9 cellular contexts compared by ENCODE assay signal in the genomic region with DNA sequence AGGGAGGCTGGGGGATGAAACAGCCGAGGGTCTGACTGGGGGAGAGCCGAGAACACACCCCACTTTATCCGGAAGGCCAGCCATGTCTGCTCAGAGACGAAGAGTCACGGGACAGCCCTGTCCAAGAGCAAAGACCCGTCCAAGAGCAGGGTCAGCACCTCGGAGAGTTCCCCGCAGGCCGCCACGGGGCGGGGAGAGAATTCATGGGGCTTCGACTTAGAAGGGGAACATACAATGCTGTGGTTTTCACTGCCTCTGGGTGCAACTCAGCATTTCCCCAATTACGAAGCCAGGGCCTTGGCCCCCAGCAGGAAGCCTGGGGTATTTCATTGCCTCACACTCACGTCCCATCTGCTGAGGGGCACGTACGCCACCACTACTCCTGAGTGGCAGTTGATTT. TPM values are rescaled to one million over a fixed set of nuclear protein-coding genes. Genes with fewer than 3 reads are reported as not detected.
DNase-seq lines count a peak whose midpoint lies in the region; TF ChIP-seq lines count a peak whose summit lies in the region.
"Had no signal": no experiment of that assay in that cellular context is flagged by ENCODE, and none has a peak within 500 bp of the region (broad histone marks: within the 10 kb centered on the region; RNA-seq: fewer than 3 reads in every experiment).

No MANE protein-coding gene starts in this region.

- no peak overlapping the region for H2BK5ac ChIP-seq in neuronal stem cell (ENCODE audit: low read length)

- no peak overlapping the region for H3K14ac ChIP-seq in neuronal stem cell (ENCODE audit: low read length)

- H2BK120ac ChIP-seq in neuronal stem cell (ENCODE audit: low read depth, low read length), result no peak overlapping the region

- no peak overlapping the region for H2BK15ac ChIP-seq in neuronal stem cell (ENCODE audit: low read length)

- H3K4me1 ChIP-seq in neuronal stem cell (ENCODE audit: control insufficient read depth in 2 of 2, insufficient read depth in 1 of 2, low read depth in 1 of 2, low read length in 2 of 2), result peaks cover 0 to 7% of the 10 kb centered on the region in 2 donors
- H3K4me1 ChIP-seq: tibial nerve had no signal

- no CpG with 5 or more reads among the region's 16 CpGs for WGBS in neuronal stem cell (ENCODE audit: extremely low coverage in 2 of 2, insufficient read length in 2 of 2, insufficient replicate concordance in 1 of 2), 2 donors

- H3K9me3 ChIP-seq in neuronal stem cell (replicated peaks in 1 of 2; ENCODE audit: control insufficient read depth in 2 of 2, insufficient read depth in 1 of 2, low read depth in 1 of 2, low read length in 2 of 2), result no peaks in the 10 kb centered on the region

- no peak overlapping the region for H3K27ac ChIP-seq in neuronal stem cell (replicated peaks; ENCODE audit: low read length)
- H3K27ac ChIP-seq: tibial nerve had no signal

- no peak overlapping the region for H2AK5ac ChIP-seq in neuronal stem cell (ENCODE audit: low read depth, low read length)

- no peaks in the 10 kb centered on the region for H3K36me3 ChIP-seq in neuronal stem cell (replicated peaks in 1 of 2; ENCODE audit: control insufficient read depth in 2 of 2, insufficient read depth in 2 of 2, low read length in 2 of 2)
- H3K36me3 ChIP-seq: tibial nerve had no signal

- no peak overlapping the region for H3K4ac ChIP-seq in neuronal stem cell (ENCODE audit: low read length)

- no peaks in the 10 kb centered on the region for H3K27me3 ChIP-seq in neuronal stem cell (ENCODE audit: control insufficient read depth in 3 of 3, insufficient read depth in 3 of 3, low read depth in 1 of 3, low read length in 3 of 3)

- in situ Hi-C loops in GM13977 (cut with MboI; ENCODE audit: low pct_unique_long_range_greater_than_20kb, low sequenced_read_pairs, unreplicated experiment), result no loop called here

- TF ChIP-seq CTCF in GM13977 (IDR thresholded peaks at IDR 0.05; ENCODE audit: extremely low read depth, insufficient read depth, missing control alignments), result no peak
- no peak for TF ChIP-seq CTCF in choroid plexus epithelial cell (conservative IDR thresholded peaks at IDR 0.05; ENCODE audit: low read depth, low read length)

- H3K4me3 ChIP-seq in choroid plexus epithelial cell (ENCODE audit: low read depth, low read length) (no peak overlapping the region), neuronal stem cell (ENCODE audit: low read length in 2 of 2) (no peak overlapping the region)
- H3K4me3 ChIP-seq: tibial nerve had no signal

- no peak overlapping the region for H3K4me2 ChIP-seq in neuronal stem cell (ENCODE audit: insufficient read depth, low read length, poor library complexity, severe bottlenecking)

- no peak overlapping the region for H2BK12ac ChIP-seq in neuronal stem cell (ENCODE audit: low read length)

- no peaks in the 10 kb centered on the region for H3K79me1 ChIP-seq in neuronal stem cell (ENCODE audit: low read depth, low read length)

- H2AFZ ChIP-seq in neuronal stem cell (ENCODE audit: low read length), result no peak overlapping the region

- no peak overlapping the region for H4K8ac ChIP-seq in neuronal stem cell (ENCODE audit: low read depth, low read length)

- no peak overlapping the region for H4K91ac ChIP-seq in neuronal stem cell (ENCODE audit: low read depth, low read length, poor library complexity)

- DNase-seq in GM13977 (ENCODE audit: low spot score), result peak; percentile 69
- DNase-seq in choroid plexus epithelial cell (ENCODE audit: low read depth), result peak; percentile 59
- DNase-seq in neuronal stem cell (ENCODE audit: low spot score), result peak; percentile 63
- no peak for DNase-seq in NCI-H146 (lab: John Stamatoyannopoulos, UW)
- no peak for DNase-seq in NCI-H1092 treated with DMSO at 0.1 percent for 48 hours (lab: John Stamatoyannopoulos, UW)
- no peak for DNase-seq in GM19238 (ENCODE audit: insufficient read length, low spot score)
- DNase-seq in nucleus accumbens (lab: John Stamatoyannopoulos, UW), result no peak

- H3K18ac ChIP-seq in neuronal stem cell (ENCODE audit: low read length), result no peak overlapping the region

- H3K23ac ChIP-seq in neuronal stem cell (ENCODE audit: low read depth, low read length, poor library complexity), result no peak overlapping the region

- H3K9ac ChIP-seq in neuronal stem cell (ENCODE audit: low read depth, low read length, poor library complexity), result no peak overlapping the region

TF ChIP-seq in PFSK-1, 5 proteins besides CTCF, POLR2A, EP300 and RAD21:
- TF ChIP-seq, protein P1, sequence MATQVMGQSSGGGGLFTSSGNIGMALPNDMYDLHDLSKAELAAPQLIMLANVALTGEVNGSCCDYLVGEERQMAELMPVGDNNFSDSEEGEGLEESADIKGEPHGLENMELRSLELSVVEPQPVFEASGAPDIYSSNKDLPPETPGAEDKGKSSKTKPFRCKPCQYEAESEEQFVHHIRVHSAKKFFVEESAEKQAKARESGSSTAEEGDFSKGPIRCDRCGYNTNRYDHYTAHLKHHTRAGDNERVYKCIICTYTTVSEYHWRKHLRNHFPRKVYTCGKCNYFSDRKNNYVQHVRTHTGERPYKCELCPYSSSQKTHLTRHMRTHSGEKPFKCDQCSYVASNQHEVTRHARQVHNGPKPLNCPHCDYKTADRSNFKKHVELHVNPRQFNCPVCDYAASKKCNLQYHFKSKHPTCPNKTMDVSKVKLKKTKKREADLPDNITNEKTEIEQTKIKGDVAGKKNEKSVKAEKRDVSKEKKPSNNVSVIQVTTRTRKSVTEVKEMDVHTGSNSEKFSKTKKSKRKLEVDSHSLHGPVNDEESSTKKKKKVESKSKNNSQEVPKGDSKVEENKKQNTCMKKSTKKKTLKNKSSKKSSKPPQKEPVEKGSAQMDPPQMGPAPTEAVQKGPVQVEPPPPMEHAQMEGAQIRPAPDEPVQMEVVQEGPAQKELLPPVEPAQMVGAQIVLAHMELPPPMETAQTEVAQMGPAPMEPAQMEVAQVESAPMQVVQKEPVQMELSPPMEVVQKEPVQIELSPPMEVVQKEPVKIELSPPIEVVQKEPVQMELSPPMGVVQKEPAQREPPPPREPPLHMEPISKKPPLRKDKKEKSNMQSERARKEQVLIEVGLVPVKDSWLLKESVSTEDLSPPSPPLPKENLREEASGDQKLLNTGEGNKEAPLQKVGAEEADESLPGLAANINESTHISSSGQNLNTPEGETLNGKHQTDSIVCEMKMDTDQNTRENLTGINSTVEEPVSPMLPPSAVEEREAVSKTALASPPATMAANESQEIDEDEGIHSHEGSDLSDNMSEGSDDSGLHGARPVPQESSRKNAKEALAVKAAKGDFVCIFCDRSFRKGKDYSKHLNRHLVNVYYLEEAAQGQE (IDR thresholded peaks at IDR 0.05; ENCODE audit: insufficient read depth in 1 of 2, low read depth in 2 of 2, low read length in 2 of 2), result peak; percentile 94 to 97
- TF ChIP-seq TAF1 (IDR thresholded peaks at IDR 0.05; ENCODE audit: borderline replicate concordance, insufficient read depth, low read length), result no peak

RNA-seq across cellular contexts. Expression of a gene that starts 59.3 kb away (rescaled TPM):
- polyA plus RNA-seq in PFSK-1 (2012; ENCODE audit: insufficient read length, low read depth), result 4.5 TPM
- polyA plus RNA-seq in neuronal stem cell (2013, experiment 1 of 2), result 18.1 TPM
- 17.6 TPM for polyA plus RNA-seq in neuronal stem cell (2013, experiment 2 of 2)

Comparison
In these comparisons a context has a peak if more than half of its experiments do, and no peak if none do; other contexts are left out.
1. DNase-seq: peak in GM13977 (single experiment), choroid plexus epithelial cell (single experiment) and neuronal stem cell (single experiment); none in NCI-H146 (single experiment), NCI-H1092 treated with DMSO at 0.1 percent for 48 hours (single experiment), GM19238 (single experiment) and nucleus accumbens (0 of 56).